Comparison of ENCODE assay signal across 17 cellular contexts in the genomic region with DNA sequence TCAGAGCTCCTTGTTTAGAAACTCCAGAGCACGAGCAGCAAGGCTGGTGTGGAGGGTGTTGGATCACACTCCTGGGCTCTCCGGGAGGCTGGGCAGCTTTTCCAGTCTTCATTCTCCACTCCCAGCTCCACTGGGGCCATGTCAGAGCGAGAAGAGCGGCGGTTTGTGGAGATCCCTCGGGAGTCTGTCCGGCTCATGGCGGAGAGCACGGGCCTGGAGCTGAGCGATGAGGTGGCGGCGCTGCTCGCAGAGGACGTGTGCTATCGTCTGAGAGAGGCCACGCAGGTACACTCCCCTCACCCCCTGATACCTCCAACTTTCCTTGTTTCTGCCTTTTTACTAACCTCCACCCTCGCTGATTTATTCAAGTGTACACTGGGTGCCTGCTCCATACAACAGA.
"Had no signal": no experiment of that assay in that cellular context is flagged by ENCODE, and none has a peak within 500 bp of the region (broad histone marks: within the 10 kb centered on the region; RNA-seq: fewer than 3 reads in every experiment).

No MANE protein-coding gene starts in this region.

- ATAC-seq: gastroesophageal sphincter, heart right ventricle, mucosa of descending colon had no signal

- DNase-seq: activated CD4-positive, alpha-beta T cell treated with anti-CD3 and anti-CD28 coated beads for 1 hour; activated CD4-positive, alpha-beta T cell treated with anti-CD3 and anti-CD28 coated beads, Interleukin-2, amount 50 U/mL, for 48 hours; activated CD8-positive, alpha-beta memory T cell treated with anti-CD3 and anti-CD28 coated beads, Interleukin-2, amount 50 U/mL, for 48 hours; activated gamma-delta T cell treated with Interleukin-2 at 50 U/mL for 16 hours; activated naive CD8-positive, alpha-beta T cell treated with anti-CD3 and anti-CD28 coated beads for 36 hours; amniotic stem cell; effector CD8-positive, alpha-beta T cell; heart right ventricle; mesenchymal stem cell; naive B cell; SK-N-SH; spleen; stimulated activated CD4-positive, alpha-beta T cell treated with anti-CD3 and anti-CD28 coated beads, Interleukin-4, amount 100 ng/mL, for 4 hours; stimulated activated naive CD4-positive, alpha-beta T cell treated with Interleukin-2 at 50 U/mL for 16 hours; T-helper 2 cell had no signal

- H3K4me3 Mint-ChIP-seq: activated naive CD8-positive, alpha-beta T cell treated with anti-CD3 and anti-CD28 coated beads for 36 hours had no signal

- H3K9me3 Mint-ChIP-seq: activated naive CD8-positive, alpha-beta T cell treated with anti-CD3 and anti-CD28 coated beads for 36 hours; naive B cell had no signal

- H3K27me3 Mint-ChIP-seq: activated naive CD8-positive, alpha-beta T cell treated with anti-CD3 and anti-CD28 coated beads for 36 hours; naive B cell had no signal
